ENCODE assay signal across 20 cellular contexts in genomic region chr10:36173364-36173763, GRCh38.
DNase-seq lines count a peak whose midpoint lies in the region; ATAC-seq, FAIRE-seq and TF ChIP-seq lines count a peak whose summit lies in the region.
"Had no signal": no experiment of that assay in that cellular context is flagged by ENCODE, and none has a peak within 500 bp of the region (broad histone marks: within the 10 kb centered on the region; RNA-seq: fewer than 3 reads in every experiment).

No MANE protein-coding gene starts in this region.

- H3K9me3 ChIP-seq in A549 (peaks cover 8% of the 10 kb centered on the region; the same call in 2 of the 3 replicates), IMR-90 (ENCODE audit: control insufficient read depth, insufficient read depth, low read length) (no peaks in the 10 kb centered on the region), right lobe of liver (no peaks in the 10 kb centered on the region), SJCRH30 (replicated peaks) (no peaks in the 10 kb centered on the region)
- H3K9me3 ChIP-seq: sigmoid colon had no signal

- TF ChIP-seq RAD21 in A549 (conservative IDR thresholded peaks at IDR 0.05 in 1 of 2, IDR thresholded peaks at IDR 0.05 in 1 of 2): no peak
- no peak for TF ChIP-seq RAD21 in IMR-90 (IDR thresholded peaks at IDR 0.05; ENCODE audit: low read length)

- TF ChIP-seq CTCF in A549 (IDR thresholded peaks at IDR 0.05) (no peak), IMR-90 (conservative IDR thresholded peaks at IDR 0.05; ENCODE audit: low read depth, low read length) (no peak), astrocyte of the spinal cord (IDR thresholded peaks at IDR 0.05; ENCODE audit: low read depth, low read length) (no peak), right lobe of liver (IDR thresholded peaks at IDR 0.05) (no peak), glutamatergic neuron (IDR thresholded peaks at IDR 0.05; ENCODE audit: partially characterized antibody, unreplicated experiment) (no peak)

- peak overlapping the region; percentile 27 for H3K14ac ChIP-seq in IMR-90 (replicated peaks; ENCODE audit: low read depth, low read length)

- POLR2A ChIA-PET in A549 (lab: Yijun Ruan, JAX) (no interaction called here), IMR-90 (lab: Charles Lee; ENCODE audit: unreplicated experiment) (no interaction called here)

- 0 out of 2 replicates have a peak, but pooled peaks cover 4% of the 10 kb centered on the region for H3K9me1 ChIP-seq in IMR-90 (ENCODE audit: insufficient read depth, low read length)

- dilution Hi-C loops in IMR-90 (cut with HindIII; ENCODE audit: low sequenced_read_pairs, unreplicated experiment): no loop called here

- peak overlapping the region; percentile 52 for H2BK120ac ChIP-seq in IMR-90 (ENCODE audit: low read depth, low read length)

- H3K79me1 ChIP-seq in IMR-90 (ENCODE audit: low read depth in 1 of 2, low read length in 2 of 2): no peaks in the 10 kb centered on the region

- H3K23ac ChIP-seq in IMR-90 (ENCODE audit: low read depth, low read length): peak overlapping the region; percentile 11; the same call in 1 of the 2 replicates

- no peak overlapping the region; the same call in 1 of the 2 replicates for H2BK20ac ChIP-seq in IMR-90 (ENCODE audit: low read depth, low read length)

- peak in 1 of 2 experiments; percentile 51 for DNase-seq in A549 (ENCODE audit: low read depth in 1 of 2, low spot score in 1 of 2)
- no peak for DNase-seq in IMR-90
- peak; percentile 23 for DNase-seq in astrocyte of the spinal cord (ENCODE audit: low read depth, low spot score)
- DNase-seq in right lobe of liver: no peak
- DNase-seq in glutamatergic neuron: no peak
- no peak for DNase-seq in anterior cingulate cortex (lab: John Stamatoyannopoulos, UW)
- no peak for DNase-seq in cerebellar cortex (ENCODE audit: low spot score)
- DNase-seq in SJCRH30: no peak
- DNase-seq: activated CD4-positive, CD25-positive, alpha-beta regulatory T cell; activated CD8-positive, alpha-beta T cell treated with anti-CD3 and anti-CD28 coated beads for 36 hours; activated naive CD4-positive, alpha-beta T cell; activated T-cell treated with anti-CD3 and anti-CD28 coated beads, Interleukin-2, amount 50 U/mL, for 24 hours; CD4-positive, CD25-positive, alpha-beta regulatory T cell; DMS 273 treated with DMSO at 0.1 percent for 48 hours; NCI-H1694 treated with DMSO at 0.1 percent for 48 hours; sigmoid colon; stimulated activated naive B cell treated with anti-CD40 and anti-IgM and Interleukin-4, amounts not matched to agents 10 μg/mL and 1 μg/mL and 100 μg/mL, for 72 hours had no signal

- FAIRE-seq in A549 (lab: Jason Lieb, UNC): no peak
- FAIRE-seq: G401.6 had no signal

- H3K36me3 ChIP-seq in IMR-90 (ENCODE audit: control insufficient read depth, insufficient read depth, low read length): no peaks in the 10 kb centered on the region
- no peaks in the 10 kb centered on the region for H3K36me3 ChIP-seq in right lobe of liver
- H3K36me3 ChIP-seq in SJCRH30: no peaks in the 10 kb centered on the region
- H3K36me3 ChIP-seq: sigmoid colon had no signal

- H3K18ac ChIP-seq in IMR-90 (ENCODE audit: low read depth, low read length): no peak overlapping the region

- peaks cover 5% of the 10 kb centered on the region for H3K27me3 Mint-ChIP-seq in glutamatergic neuron (ENCODE audit: unreplicated experiment)
- H3K27me3 Mint-ChIP-seq: activated CD8-positive, alpha-beta T cell treated with anti-CD3 and anti-CD28 coated beads for 36 hours; activated T-cell treated with anti-CD3 and anti-CD28 coated beads, Interleukin-2, amount 50 U/mL, for 24 hours; CD4-positive, CD25-positive, alpha-beta regulatory T cell; stimulated activated naive B cell treated with anti-CD40 and anti-IgM and Interleukin-4, amounts not matched to agents 10 μg/mL and 1 μg/mL and 100 μg/mL, for 72 hours had no signal

- 13% methylated on average over 4 of the region's 4 CpGs for WGBS in A549 (ENCODE audit: missing lambda C conversion rate)
- 65% methylated on average over 4 of the region's 4 CpGs; no CpG with 5 or more reads in 1 of the 2 experiments for WGBS in IMR-90 (ENCODE audit: extremely low coverage in 2 of 2, insufficient read length in 1 of 2), 2 experiments
- WGBS in right lobe of liver (ENCODE audit: insufficient coverage, low coverage, low lambda C conversion rate, missing lambda C conversion rate): 30% methylated on average over 4 of the region's 4 CpGs

- peaks cover 11% of the 10 kb centered on the region for H3K4me1 Mint-ChIP-seq in glutamatergic neuron (ENCODE audit: low read depth, unreplicated experiment)
- H3K4me1 Mint-ChIP-seq: CD4-positive, CD25-positive, alpha-beta regulatory T cell; stimulated activated naive B cell treated with anti-CD40 and anti-IgM and Interleukin-4, amounts not matched to agents 10 μg/mL and 1 μg/mL and 100 μg/mL, for 72 hours had no signal

- H2BK15ac ChIP-seq in IMR-90 (ENCODE audit: low read depth, low read length): no peak overlapping the region

- H3K27me3 ChIP-seq in IMR-90 (ENCODE audit: control insufficient read depth, insufficient read depth, low read length): no peaks in the 10 kb centered on the region
- H3K27me3 ChIP-seq in right lobe of liver: no peaks in the 10 kb centered on the region
- H3K27me3 ChIP-seq in SJCRH30: no peaks in the 10 kb centered on the region
- H3K27me3 ChIP-seq: sigmoid colon had no signal

- no peak overlapping the region for H4K8ac ChIP-seq in IMR-90 (ENCODE audit: low read depth in 2 of 2, low read length in 2 of 2)

- no peak for TF ChIP-seq POLR2A in A549 (IDR thresholded peaks at IDR 0.05; ENCODE audit: low read length)
- TF ChIP-seq POLR2A in IMR-90 (IDR thresholded peaks at IDR 0.05; ENCODE audit: low read depth, low read length): no peak
- no peak for TF ChIP-seq POLR2A in right lobe of liver (IDR thresholded peaks at IDR 0.05)

- H3K27ac ChIP-seq in A549 (peak overlapping the region; percentile 57 to 71; a peak in 4 of 6 replicates), IMR-90 (ENCODE audit: insufficient read depth, low read length) (no peak overlapping the region), right lobe of liver (no peak overlapping the region), SJCRH30 (no peak overlapping the region)
- H3K27ac ChIP-seq: SK-N-MC had no signal

- no peak overlapping the region for H2BK5ac ChIP-seq in IMR-90 (ENCODE audit: low read depth, low read length, poor library complexity, severe bottlenecking)

- peak overlapping the region; percentile 5; the same call in 1 of the 2 replicates for H4K91ac ChIP-seq in IMR-90 (ENCODE audit: insufficient read depth, low read depth, low read length)

- ATAC-seq in A549: peak in 1 of 2 experiments; percentile 35; a peak in 1 of 6 replicates
- ATAC-seq in IMR-90 (ENCODE audit: low read depth): no peak
- peak; percentile 36 to 76 (median 55) for ATAC-seq in right lobe of liver
- ATAC-seq: activated CD8-positive, alpha-beta T cell treated with anti-CD3 and anti-CD28 coated beads for 36 hours; stimulated activated naive B cell treated with anti-CD40 and anti-IgM and Interleukin-4, amounts not matched to agents 10 μg/mL and 1 μg/mL and 100 μg/mL, for 72 hours had no signal

- H2AFZ ChIP-seq in IMR-90 (replicated peaks; ENCODE audit: low read length, poor library complexity): no peak overlapping the region

- H4K5ac ChIP-seq in IMR-90 (ENCODE audit: low read depth, low read length): no peak overlapping the region

- no peak for TF ChIP-seq EP300 in A549 (IDR thresholded peaks at IDR 0.05)

- H3K4ac ChIP-seq in IMR-90 (ENCODE audit: low read depth, low read length): peak overlapping the region; percentile 58

- no peaks in the 10 kb centered on the region for H3K36me3 Mint-ChIP-seq in glutamatergic neuron (ENCODE audit: unreplicated experiment)
- H3K36me3 Mint-ChIP-seq: CD4-positive, CD25-positive, alpha-beta regulatory T cell; stimulated activated naive B cell treated with anti-CD40 and anti-IgM and Interleukin-4, amounts not matched to agents 10 μg/mL and 1 μg/mL and 100 μg/mL, for 72 hours had no signal

- H4K20me1 ChIP-seq in IMR-90 (ENCODE audit: insufficient read depth, low read length): no peaks in the 10 kb centered on the region

- H3K4me1 ChIP-seq in A549: peaks cover 17% of the 10 kb centered on the region
- H3K4me1 ChIP-seq in IMR-90 (ENCODE audit: control insufficient read depth, insufficient read depth, low read length): peaks cover 5% of the 10 kb centered on the region
- no peaks in the 10 kb centered on the region for H3K4me1 ChIP-seq in right lobe of liver
- peaks cover 5% of the 10 kb centered on the region; the same call in 1 of the 2 replicates for H3K4me1 ChIP-seq in SJCRH30

- no TSS peak for BruUV-seq in IMR-90 (replicated peaks; lab: Mats Ljungman, UMichigan)

- no peak overlapping the region for H3K9ac ChIP-seq in IMR-90 (ENCODE audit: low read depth, low read length)

- no peak overlapping the region for H3K27ac Mint-ChIP-seq in glutamatergic neuron (ENCODE audit: unreplicated experiment)
- H3K27ac Mint-ChIP-seq: activated CD8-positive, alpha-beta T cell treated with anti-CD3 and anti-CD28 coated beads for 36 hours; activated T-cell treated with anti-CD3 and anti-CD28 coated beads, Interleukin-2, amount 50 U/mL, for 24 hours; CD4-positive, CD25-positive, alpha-beta regulatory T cell; stimulated activated naive B cell treated with anti-CD40 and anti-IgM and Interleukin-4, amounts not matched to agents 10 μg/mL and 1 μg/mL and 100 μg/mL, for 72 hours; T-helper 2 cell treated with Interferon-gamma antibody and Interleukin-4, amounts not matched to agents 5 μg/mL and 100 μg/mL, for 36 hours had no signal

- no peak overlapping the region for H2AK9ac ChIP-seq in IMR-90 (replicated peaks; ENCODE audit: low read depth, low read length, poor library complexity)

- intact Hi-C loops in IMR-90 (cut with micrococcal nuclease) (loop anchor here (5.0 kb wide), 1 partner anchor 531 kb away; the partner anchor contains the start of gene FZD8), right lobe of liver (cut with DNase I) (no loop called here)

- in situ Hi-C loops in IMR-90 (cut with MboI; ENCODE audit: low sequenced_read_pairs) (no loop called here), astrocyte of the spinal cord (cut with HindIII; ENCODE audit: low sequenced_read_pairs) (no loop called here)

- H3K56ac ChIP-seq in IMR-90 (ENCODE audit: extremely low read depth, insufficient read depth, low read length): no peak overlapping the region

- H3K4me3 ChIP-seq in A549 (no peak overlapping the region), IMR-90 (ENCODE audit: insufficient read depth, low read depth, low read length) (no peak overlapping the region), astrocyte of the spinal cord (ENCODE audit: low read depth, low read length) (no peak overlapping the region), right lobe of liver (no peak overlapping the region), SJCRH30 (no peak overlapping the region)
- H3K4me3 ChIP-seq: sigmoid colon, SK-N-MC had no signal

- H3K4me2 ChIP-seq in A549: peak overlapping the region; percentile 60
- H3K4me2 ChIP-seq in IMR-90 (ENCODE audit: low read depth, low read length): no peak overlapping the region

- no peak overlapping the region for H2AK5ac ChIP-seq in IMR-90 (ENCODE audit: low read depth, low read length)

- H3K9me3 Mint-ChIP-seq in glutamatergic neuron (ENCODE audit: unreplicated experiment): peaks cover 3% of the 10 kb centered on the region
- H3K9me3 Mint-ChIP-seq: activated CD8-positive, alpha-beta T cell treated with anti-CD3 and anti-CD28 coated beads for 36 hours had no signal

- CTCF ChIA-PET in A549 (lab: Yijun Ruan, JAX) (no interaction called here), IMR-90 (lab: Yijun Ruan, JAX) (no interaction called here)

- H3K4me3 Mint-ChIP-seq in glutamatergic neuron (ENCODE audit: unreplicated experiment): no peak overlapping the region
- H3K4me3 Mint-ChIP-seq: activated CD8-positive, alpha-beta T cell treated with anti-CD3 and anti-CD28 coated beads for 36 hours; activated T-cell treated with anti-CD3 and anti-CD28 coated beads, Interleukin-2, amount 50 U/mL, for 24 hours; CD4-positive, CD25-positive, alpha-beta regulatory T cell; stimulated activated naive B cell treated with anti-CD40 and anti-IgM and Interleukin-4, amounts not matched to agents 10 μg/mL and 1 μg/mL and 100 μg/mL, for 72 hours; T-helper 2 cell treated with Interferon-gamma antibody and Interleukin-4, amounts not matched to agents 5 μg/mL and 100 μg/mL, for 36 hours had no signal

Comparison
In these comparisons a context has a peak if more than half of its experiments do, and no peak if none do; other contexts are left out.
1. H3K27ac ChIP-seq: peak in A549 (2 of 2); none in IMR-90 (single experiment), right lobe of liver (0 of 3) and SJCRH30 (single experiment).